Comparison of ENCODE assay signal across 2 cellular contexts in genomic region chr2:25309402-25309801, GRCh38.
A peak's percentile ranks its signal among the peaks of the same experiment; 100 is the strongest.
TF ChIP-seq lines count a peak whose summit lies in the region.

No MANE protein-coding gene starts in this region.

TF ChIP-seq in IMR-90, 13 proteins besides CTCF, POLR2A, EP300 and RAD21:
- TF ChIP-seq CEBPB (IDR thresholded peaks at IDR 0.05; ENCODE audit: low read depth, low read length): no peak
- peak; percentile 63 for TF ChIP-seq SMC3 (IDR thresholded peaks at IDR 0.05; ENCODE audit: low read depth, low read length)

TF ChIP-seq in SK-N-SH, 30 proteins besides CTCF, POLR2A, EP300 and RAD21:
- TF ChIP-seq SMC3 (IDR thresholded peaks at IDR 0.05; ENCODE audit: low read depth, low read length) (peak; percentile 67), GABPA (IDR thresholded peaks at IDR 0.05; ENCODE audit: low read depth) (no peak)
